1 cellular context compared by ENCODE assay signal in genomic region chrX:30313322-30313721, GRCh38.
TF ChIP-seq lines count a peak whose summit lies in the region.

No MANE protein-coding gene starts in this region.

TF ChIP-seq in HepG2, 621 proteins besides CTCF, POLR2A, EP300 and RAD21 (continued from another document and continues in another):
- TF ChIP-seq ZNF260 (CRISPR knock-in tag; IDR thresholded peaks at IDR 0.05; ENCODE audit: borderline replicate concordance, low read depth) (no peak), MXI1 (IDR thresholded peaks at IDR 0.05; ENCODE audit: borderline replicate concordance, low read depth, low read length) (no peak), ZNF570 (CRISPR knock-in tag; IDR thresholded peaks at IDR 0.05; ENCODE audit: borderline replicate concordance) (no peak), ETV6 (CRISPR knock-in tag; conservative IDR thresholded peaks at IDR 0.05) (no peak), GTF2F1 (IDR thresholded peaks at IDR 0.05; ENCODE audit: low read length) (no peak), PAXIP1 (CRISPR knock-in tag; conservative IDR thresholded peaks at IDR 0.05) (peak; percentile 39), SNAPC4 (CRISPR knock-in tag; IDR thresholded peaks at IDR 0.05) (no peak), ZNF619 (CRISPR knock-in tag; IDR thresholded peaks at IDR 0.05) (no peak), ATF3 (CRISPR knock-in tag; IDR thresholded peaks at IDR 0.05) (peak; percentile 35; the same call in 1 of the 2 replicates), MIER2 (CRISPR knock-in tag; IDR thresholded peaks at IDR 0.05) (no peak), ZNF354B (CRISPR knock-in tag; IDR thresholded peaks at IDR 0.05) (no peak), RARA (CRISPR knock-in tag; IDR thresholded peaks at IDR 0.05) (peak; percentile 25; the same call in 1 of the 2 replicates), ZNF75D (CRISPR knock-in tag; IDR thresholded peaks at IDR 0.05; ENCODE audit: borderline replicate concordance) (no peak), TCF7 (IDR thresholded peaks at IDR 0.05; ENCODE audit: low read depth) (peak; percentile 37), ZNF749 (CRISPR knock-in tag; IDR thresholded peaks at IDR 0.05; ENCODE audit: borderline replicate concordance) (no peak), XBP1 (CRISPR knock-in tag; IDR thresholded peaks at IDR 0.05) (no peak), BATF2 (CRISPR knock-in tag; IDR thresholded peaks at IDR 0.05) (no peak), SP5 (CRISPR knock-in tag; IDR thresholded peaks at IDR 0.05; ENCODE audit: borderline replicate concordance, low read depth) (no peak), CEBPG (CRISPR knock-in tag; IDR thresholded peaks at IDR 0.05) (peak; percentile 20; the same call in 1 of the 2 replicates), TCF7L2 (IDR thresholded peaks at IDR 0.05; ENCODE audit: low read depth, low read length) (no peak), ZNF550 (CRISPR knock-in tag; IDR thresholded peaks at IDR 0.05; ENCODE audit: borderline replicate concordance) (no peak)
- TF ChIP-seq, protein P1, sequence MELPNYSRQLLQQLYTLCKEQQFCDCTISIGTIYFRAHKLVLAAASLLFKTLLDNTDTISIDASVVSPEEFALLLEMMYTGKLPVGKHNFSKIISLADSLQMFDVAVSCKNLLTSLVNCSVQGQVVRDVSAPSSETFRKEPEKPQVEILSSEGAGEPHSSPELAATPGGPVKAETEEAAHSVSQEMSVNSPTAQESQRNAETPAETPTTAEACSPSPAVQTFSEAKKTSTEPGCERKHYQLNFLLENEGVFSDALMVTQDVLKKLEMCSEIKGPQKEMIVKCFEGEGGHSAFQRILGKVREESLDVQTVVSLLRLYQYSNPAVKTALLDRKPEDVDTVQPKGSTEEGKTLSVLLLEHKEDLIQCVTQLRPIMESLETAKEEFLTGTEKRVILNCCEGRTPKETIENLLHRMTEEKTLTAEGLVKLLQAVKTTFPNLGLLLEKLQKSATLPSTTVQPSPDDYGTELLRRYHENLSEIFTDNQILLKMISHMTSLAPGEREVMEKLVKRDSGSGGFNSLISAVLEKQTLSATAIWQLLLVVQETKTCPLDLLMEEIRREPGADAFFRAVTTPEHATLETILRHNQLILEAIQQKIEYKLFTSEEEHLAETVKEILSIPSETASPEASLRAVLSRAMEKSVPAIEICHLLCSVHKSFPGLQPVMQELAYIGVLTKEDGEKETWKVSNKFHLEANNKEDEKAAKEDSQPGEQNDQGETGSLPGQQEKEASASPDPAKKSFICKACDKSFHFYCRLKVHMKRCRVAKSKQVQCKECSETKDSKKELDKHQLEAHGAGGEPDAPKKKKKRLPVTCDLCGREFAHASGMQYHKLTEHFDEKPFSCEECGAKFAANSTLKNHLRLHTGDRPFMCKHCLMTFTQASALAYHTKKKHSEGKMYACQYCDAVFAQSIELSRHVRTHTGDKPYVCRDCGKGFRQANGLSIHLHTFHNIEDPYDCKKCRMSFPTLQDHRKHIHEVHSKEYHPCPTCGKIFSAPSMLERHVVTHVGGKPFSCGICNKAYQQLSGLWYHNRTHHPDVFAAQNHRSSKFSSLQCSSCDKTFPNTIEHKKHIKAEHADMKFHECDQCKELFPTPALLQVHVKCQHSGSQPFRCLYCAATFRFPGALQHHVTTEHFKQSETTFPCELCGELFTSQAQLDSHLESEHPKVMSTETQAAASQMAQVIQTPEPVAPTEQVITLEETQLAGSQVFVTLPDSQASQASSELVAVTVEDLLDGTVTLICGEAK (IDR thresholded peaks at IDR 0.05): no peak
- TF ChIP-seq, protein P1 (CRISPR knock-in tag; IDR thresholded peaks at IDR 0.05): no peak
- TF ChIP-seq, protein P2, sequence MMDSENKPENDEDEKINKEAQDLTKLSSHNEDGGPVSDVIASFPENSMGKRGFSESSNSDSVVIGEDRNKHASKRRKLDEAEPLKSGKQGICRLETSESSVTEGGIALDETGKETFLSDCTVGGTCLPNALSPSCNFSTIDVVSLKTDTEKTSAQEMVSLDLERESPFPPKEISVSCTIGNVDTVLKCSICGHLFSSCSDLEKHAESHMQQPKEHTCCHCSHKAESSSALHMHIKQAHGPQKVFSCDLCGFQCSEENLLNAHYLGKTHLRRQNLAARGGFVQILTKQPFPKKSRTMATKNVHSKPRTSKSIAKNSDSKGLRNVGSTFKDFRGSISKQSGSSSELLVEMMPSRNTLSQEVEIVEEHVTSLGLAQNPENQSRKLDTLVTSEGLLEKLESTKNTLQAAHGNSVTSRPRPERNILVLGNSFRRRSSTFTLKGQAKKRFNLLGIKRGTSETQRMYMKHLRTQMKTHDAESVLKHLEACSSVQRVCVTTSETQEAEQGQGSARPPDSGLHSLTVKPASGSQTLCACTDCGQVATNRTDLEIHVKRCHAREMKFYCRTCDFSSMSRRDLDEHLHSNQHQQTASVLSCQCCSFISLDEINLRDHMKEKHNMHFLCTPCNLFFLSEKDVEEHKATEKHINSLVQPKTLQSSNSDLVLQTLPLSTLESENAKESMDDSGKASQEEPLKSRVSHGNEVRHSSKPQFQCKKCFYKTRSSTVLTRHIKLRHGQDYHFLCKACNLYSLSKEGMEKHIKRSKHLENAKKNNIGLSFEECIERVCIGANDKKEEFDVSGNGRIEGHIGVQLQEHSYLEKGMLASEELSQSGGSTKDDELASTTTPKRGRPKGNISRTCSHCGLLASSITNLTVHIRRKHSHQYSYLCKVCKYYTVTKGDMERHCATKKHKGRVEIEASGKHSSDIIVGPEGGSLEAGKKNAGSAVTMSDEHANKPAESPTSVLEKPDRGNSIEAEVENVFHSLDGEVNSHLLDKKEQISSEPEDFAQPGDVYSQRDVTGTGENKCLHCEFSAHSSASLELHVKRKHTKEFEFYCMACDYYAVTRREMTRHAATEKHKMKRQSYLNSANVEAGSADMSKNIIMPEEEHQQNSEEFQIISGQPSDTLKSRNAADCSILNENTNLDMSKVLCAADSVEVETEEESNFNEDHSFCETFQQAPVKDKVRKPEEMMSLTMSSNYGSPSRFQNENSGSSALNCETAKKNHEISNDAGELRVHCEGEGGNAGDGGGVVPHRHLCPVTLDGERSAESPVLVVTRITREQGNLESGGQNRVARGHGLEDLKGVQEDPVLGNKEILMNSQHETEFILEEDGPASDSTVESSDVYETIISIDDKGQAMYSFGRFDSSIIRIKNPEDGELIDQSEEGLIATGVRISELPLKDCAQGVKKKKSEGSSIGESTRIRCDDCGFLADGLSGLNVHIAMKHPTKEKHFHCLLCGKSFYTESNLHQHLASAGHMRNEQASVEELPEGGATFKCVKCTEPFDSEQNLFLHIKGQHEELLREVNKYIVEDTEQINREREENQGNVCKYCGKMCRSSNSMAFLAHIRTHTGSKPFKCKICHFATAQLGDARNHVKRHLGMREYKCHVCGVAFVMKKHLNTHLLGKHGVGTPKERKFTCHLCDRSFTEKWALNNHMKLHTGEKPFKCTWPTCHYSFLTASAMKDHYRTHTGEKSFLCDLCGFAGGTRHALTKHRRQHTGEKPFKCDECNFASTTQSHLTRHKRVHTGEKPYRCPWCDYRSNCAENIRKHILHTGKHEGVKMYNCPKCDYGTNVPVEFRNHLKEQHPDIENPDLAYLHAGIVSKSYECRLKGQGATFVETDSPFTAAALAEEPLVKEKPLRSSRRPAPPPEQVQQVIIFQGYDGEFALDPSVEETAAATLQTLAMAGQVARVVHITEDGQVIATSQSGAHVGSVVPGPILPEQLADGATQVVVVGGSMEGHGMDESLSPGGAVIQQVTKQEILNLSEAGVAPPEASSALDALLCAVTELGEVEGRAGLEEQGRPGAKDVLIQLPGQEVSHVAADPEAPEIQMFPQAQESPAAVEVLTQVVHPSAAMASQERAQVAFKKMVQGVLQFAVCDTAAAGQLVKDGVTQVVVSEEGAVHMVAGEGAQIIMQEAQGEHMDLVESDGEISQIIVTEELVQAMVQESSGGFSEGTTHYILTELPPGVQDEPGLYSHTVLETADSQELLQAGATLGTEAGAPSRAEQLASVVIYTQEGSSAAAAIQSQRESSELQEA (CRISPR knock-in tag; IDR thresholded peaks at IDR 0.05; ENCODE audit: not compliant biosample characterization): no peak
